ENCODE assay signal across 9 cellular contexts in genomic region chr13:32314271-32314967, GRCh38. TPM values are rescaled to one million over a fixed set of nuclear protein-coding genes. Genes with fewer than 3 reads are reported as not detected.
A peak's percentile ranks its signal among the peaks of the same experiment; 100 is the strongest.
DNase-seq lines count a peak whose midpoint lies in the region; ATAC-seq, FAIRE-seq and TF ChIP-seq lines count a peak whose summit lies in the region.
"Had no signal": no experiment of that assay in that cellular context is flagged by ENCODE, and none has a peak within 500 bp of the region (broad histone marks: within the 10 kb centered on the region; RNA-seq: fewer than 3 reads in every experiment).

No MANE protein-coding gene starts in this region.

- no peaks in the 10 kb centered on the region for H3K9me3 ChIP-seq in Panc1 (ENCODE audit: control insufficient read depth, insufficient read depth, low read depth, low read length)
- no peaks in the 10 kb centered on the region for H3K9me3 ChIP-seq in parathyroid adenoma (ENCODE audit: control insufficient read depth, low read length)
- H3K9me3 ChIP-seq in small intestine (ENCODE audit: control insufficient read depth, low read depth) = no peaks in the 10 kb centered on the region

- DNase-seq in Calu3 (no peak), Panc1 (ENCODE audit: low read depth, low spot score) (no peak), fibroblast of mammary gland (ENCODE audit: low read depth) (no peak), Kasumi-1 (lab: John Stamatoyannopoulos, UW) (no peak), small intestine (no peak), glomerular visceral epithelial cell (ENCODE audit: extremely low spot score) (no peak), ureter (ENCODE audit: low spot score) (no peak)

- peak overlapping the region; percentile 100 for H2AFZ ChIP-seq in parathyroid adenoma

- no peaks in the 10 kb centered on the region for H3K27me3 Mint-ChIP-seq in Calu3 (ENCODE audit: unreplicated experiment)

- intact Hi-C loops in Calu3 (cut with micrococcal nuclease; ENCODE audit: unreplicated experiment) (no loop called here), Panc1 (cut with micrococcal nuclease; ENCODE audit: unreplicated experiment) (loop anchor here (10.0 kb wide), 1 partner anchor 300 kb away; no protein-coding TSS in a partner anchor)

- H3K36me3 ChIP-seq in Panc1 (ENCODE audit: control insufficient read depth, insufficient read depth, low read length) (no peaks in the 10 kb centered on the region; the same call in 1 of the 2 replicates), parathyroid adenoma (ENCODE audit: control insufficient read depth, insufficient read depth, low read length) (no peaks in the 10 kb centered on the region), small intestine (ENCODE audit: control insufficient read depth in 2 of 2, insufficient read depth in 2 of 2, low read length in 2 of 2) (no peaks in the 10 kb centered on the region)

- H3K4me2 ChIP-seq in parathyroid adenoma (ENCODE audit: low read length) = peak overlapping the region; percentile 95

- H3K4me1 Mint-ChIP-seq in Calu3 (ENCODE audit: low read depth, unreplicated experiment) = no peaks in the 10 kb centered on the region

- no peaks in the 10 kb centered on the region for H3K27me3 ChIP-seq in Panc1 (ENCODE audit: control insufficient read depth, insufficient read depth, low read length)
- H3K27me3 ChIP-seq in parathyroid adenoma (ENCODE audit: control insufficient read depth, insufficient read depth, low read length) = no peaks in the 10 kb centered on the region
- H3K27me3 ChIP-seq in small intestine (ENCODE audit: control insufficient read depth in 2 of 2, insufficient read depth in 2 of 2, low read length in 2 of 2) = no peaks in the 10 kb centered on the region

- no peaks in the 10 kb centered on the region for H3K9me3 Mint-ChIP-seq in Calu3 (ENCODE audit: low read depth, unreplicated experiment)

- H3K4me3 ChIP-seq in Panc1 (ENCODE audit: low read depth in 2 of 2, low read length in 2 of 2) = no peak overlapping the region; a peak in 1 of 4 replicates
- H3K4me3 ChIP-seq in fibroblast of mammary gland (ENCODE audit: control insufficient read depth, low read depth, low read length) = peak overlapping the region; percentile 89
- H3K4me3 ChIP-seq in parathyroid adenoma (ENCODE audit: low read depth, low read length) = peak overlapping the region; percentile 79
- H3K4me3 ChIP-seq in small intestine (ENCODE audit: low read depth in 1 of 2, low read length in 2 of 2) = peak overlapping the region in 1 of 2 donors; percentile 93

- H3K4me3 Mint-ChIP-seq in Calu3 (ENCODE audit: low read depth, unreplicated experiment) = peak overlapping the region; percentile 84

- POLR2A ChIA-PET in Panc1 (lab: Charles Lee) = interaction anchor here (0.7 kb wide), 1 partner anchor 17 kb away, joined by 4 read pairs; no protein-coding TSS in a partner anchor

- peaks cover 17% of the 10 kb centered on the region for H3K36me3 Mint-ChIP-seq in Calu3 (ENCODE audit: insufficient read depth, unreplicated experiment)

- no peak overlapping the region for H3K9ac ChIP-seq in parathyroid adenoma

- H3K4me1 ChIP-seq in Panc1 (ENCODE audit: control insufficient read depth, insufficient read depth, low read length) (peaks cover 5% of the 10 kb centered on the region; the same call in 1 of the 2 replicates), parathyroid adenoma (no peaks in the 10 kb centered on the region), small intestine (ENCODE audit: control insufficient read depth in 2 of 2, insufficient read depth in 1 of 2, low read depth in 1 of 2, low read length in 1 of 2) (no peaks in the 10 kb centered on the region)

- no peak for TF ChIP-seq CTCF in Calu3 (IDR thresholded peaks at IDR 0.05; ENCODE audit: unreplicated experiment)
- TF ChIP-seq CTCF in Panc1 (IDR thresholded peaks at IDR 0.05) = no peak
- no peak for TF ChIP-seq CTCF in fibroblast of mammary gland (conservative IDR thresholded peaks at IDR 0.05; ENCODE audit: control insufficient read depth, insufficient read depth, low read depth, low read length)
- no peak for TF ChIP-seq CTCF in parathyroid adenoma (IDR thresholded peaks at IDR 0.05)

- no TSS peak for BruUV-seq in Calu3 (replicated peaks; lab: Mats Ljungman, UMichigan)
- TSS peak; percentile 71 for BruUV-seq in Panc1 (replicated peaks; lab: Mats Ljungman, UMichigan)

- no peak for ATAC-seq in Panc1

- H3K27ac ChIP-seq in Panc1 (ENCODE audit: low read length) (peak overlapping the region; percentile 89), parathyroid adenoma (peak overlapping the region; percentile 79), small intestine (ENCODE audit: low read depth in 1 of 2, low read length in 1 of 2) (peak overlapping the region in 1 of 2 donors; percentile 99)

- CTCF ChIA-PET in Calu3 (lab: Charles Lee) = interaction anchor here (1.5 kb wide), 1 partner anchor 369 kb away, joined by 4 read pairs; no protein-coding TSS in a partner anchor
- CTCF ChIA-PET in Panc1 (lab: Charles Lee) = no interaction called here

- H3K27ac Mint-ChIP-seq in Calu3 (ENCODE audit: unreplicated experiment) = peak overlapping the region; percentile 95

- WGBS in small intestine, 3 donors = 88 to 96% (median 93%) methylated on average over 25 of the region's 25 CpGs

- in situ Hi-C loops in Panc1 (cut with HindIII; ENCODE audit: low pct_unique_long_range_greater_than_20kb, low sequenced_read_pairs) = no loop called here

- no peak for FAIRE-seq in small intestine (lab: Jason Lieb, UNC)
- FAIRE-seq: endometrium had no signal

- H3K79me2 ChIP-seq in parathyroid adenoma = no peaks in the 10 kb centered on the region

RNA-seq across cellular contexts. Expression of gene ZAR1L, which starts 0.7 kb away (rescaled TPM):
- total RNA-seq in Calu3 (2022) (not detected in 2 replicates), Panc1 (2021; ENCODE audit: unreplicated experiment) (not detected), ureter (not detected)
- polyA plus RNA-seq in Panc1 (2012; ENCODE audit: insufficient read length) = not detected
- polyA plus RNA-seq in small intestine = not detected

RNA-seq across cellular contexts. Expression of gene BRCA2, which starts 0.9 kb away (rescaled TPM):
- total RNA-seq in Calu3 (2022) (11.0 and 12.8 TPM in 2 replicates), Panc1 (2021; ENCODE audit: unreplicated experiment) (8.4 TPM), ureter (2.1 TPM)
- polyA plus RNA-seq in Panc1 (2012; ENCODE audit: insufficient read length) = 4.7 TPM
- 1 to 10 TPM in 1 of 3 donors, under 1 TPM in 2; under 0.01 to 2.5 (median under 0.01) TPM for polyA plus RNA-seq in small intestine

Comparison
In these comparisons a context has a peak if more than half of its experiments do, and no peak if none do; other contexts are left out.
1. H3K4me3 ChIP-seq: peak in fibroblast of mammary gland (single experiment) and parathyroid adenoma (single experiment); none in Panc1 (0 of 2).